ENCODE assay signal across 1 cellular context in the genomic region with DNA sequence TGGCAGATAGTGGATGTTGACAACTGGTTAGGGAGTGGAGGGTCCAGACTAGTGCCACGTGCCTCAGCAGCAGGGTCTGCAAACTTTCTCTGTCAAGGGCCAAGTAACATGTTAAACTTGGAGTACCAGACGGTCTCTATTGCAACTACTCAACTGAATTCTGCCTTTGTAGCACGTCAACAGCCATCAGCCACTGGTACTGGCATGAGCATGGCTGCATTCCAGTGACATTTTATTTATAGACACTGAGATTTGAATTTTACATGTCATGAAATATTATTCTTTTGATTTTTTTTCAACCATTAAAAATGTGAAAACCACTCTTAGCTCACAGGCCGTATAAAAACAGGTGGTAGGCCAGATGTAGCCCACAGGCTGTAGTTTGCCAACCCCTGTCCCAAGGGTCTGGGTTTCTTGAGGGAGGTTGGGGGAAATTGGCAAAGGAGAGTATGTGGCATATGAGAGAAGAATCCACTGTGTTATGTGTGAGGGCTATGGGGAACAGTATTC.
TF ChIP-seq lines count a peak whose summit lies in the region.

No MANE protein-coding gene starts in this region.

TF ChIP-seq in HepG2, 621 proteins besides CTCF, POLR2A, EP300 and RAD21 (continued from another document):
- TF ChIP-seq, protein P1, sequence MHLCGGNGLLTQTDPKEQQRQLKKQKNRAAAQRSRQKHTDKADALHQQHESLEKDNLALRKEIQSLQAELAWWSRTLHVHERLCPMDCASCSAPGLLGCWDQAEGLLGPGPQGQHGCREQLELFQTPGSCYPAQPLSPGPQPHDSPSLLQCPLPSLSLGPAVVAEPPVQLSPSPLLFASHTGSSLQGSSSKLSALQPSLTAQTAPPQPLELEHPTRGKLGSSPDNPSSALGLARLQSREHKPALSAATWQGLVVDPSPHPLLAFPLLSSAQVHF (CRISPR knock-in tag; IDR thresholded peaks at IDR 0.05), result no peak
- TF ChIP-seq ZNF878 (CRISPR knock-in tag; IDR thresholded peaks at IDR 0.05) (no peak), SP1 (IDR thresholded peaks at IDR 0.05) (no peak), SP1 (CRISPR knock-in tag; IDR thresholded peaks at IDR 0.05) (no peak)
TF ChIP-seq in HepG2: peak in this region for 0.
